18 cellular contexts compared by ENCODE assay signal in genomic region chr2:121476714-121477113, GRCh38. TPM values are rescaled to one million over a fixed set of nuclear protein-coding genes. Genes with fewer than 3 reads are reported as not detected.
DNase-seq lines count a peak whose midpoint lies in the region; ATAC-seq and TF ChIP-seq lines count a peak whose summit lies in the region.
"Had no signal": no experiment of that assay in that cellular context is flagged by ENCODE, and none has a peak within 500 bp of the region (broad histone marks: within the 10 kb centered on the region; RNA-seq: fewer than 3 reads in every experiment).

No MANE protein-coding gene starts in this region.

- no peaks in the 10 kb centered on the region for H3K9me3 ChIP-seq in mesenchymal stem cell (ENCODE audit: control insufficient read depth, low read length)
- H3K9me3 ChIP-seq: BE2C had no signal

- intact Hi-C loops in natural killer cell (cut with micrococcal nuclease): no loop called here

- peaks cover 25% of the 10 kb centered on the region for H3K79me1 ChIP-seq in mesenchymal stem cell (replicated peaks; ENCODE audit: low read length, poor library complexity, severe bottlenecking)

- peaks cover 2 to 3% of the 10 kb centered on the region in 2 experiments for H3K36me3 ChIP-seq in mesenchymal stem cell (ENCODE audit: control insufficient read depth in 1 of 2, insufficient read depth in 2 of 2, low read depth in 1 of 2, low read length in 2 of 2)
- H3K36me3 ChIP-seq: BE2C had no signal

- peak overlapping the region; percentile 83 to 91 for H3K27ac Mint-ChIP-seq in natural killer cell
- H3K27ac Mint-ChIP-seq in natural killer cell treated with Interleukin-12 subunit alpha and Interleukin-12 subunit beta and Interleukin-15 and Interleukin-18, amount 100 ng/mL, for 72 hours: peak overlapping the region in 1 of 2 donors; percentile 20
- H3K27ac Mint-ChIP-seq: activated CD4-positive, alpha-beta memory T cell treated with anti-CD3 and anti-CD28 coated beads, Interleukin-2, amount 10 ng/mL, durations not matched to agents 7 days and 5 days had no signal

- H3K4ac ChIP-seq in mesenchymal stem cell (ENCODE audit: low read depth in 1 of 2, low read length in 2 of 2): no peak overlapping the region

- H2BK15ac ChIP-seq in mesenchymal stem cell (ENCODE audit: low read depth, poor library complexity, severe bottlenecking): no peak overlapping the region

- TF ChIP-seq CTCF in natural killer cell (IDR thresholded peaks at IDR 0.05): no peak

- H3K4me3 Mint-ChIP-seq in natural killer cell: no peak overlapping the region
- no peak overlapping the region for H3K4me3 Mint-ChIP-seq in natural killer cell treated with Interleukin-12 subunit alpha and Interleukin-12 subunit beta and Interleukin-15 and Interleukin-18, amount 100 ng/mL, for 72 hours
- H3K4me3 Mint-ChIP-seq: activated CD4-positive, alpha-beta memory T cell treated with anti-CD3 and anti-CD28 coated beads, Interleukin-2, amount 10 ng/mL, durations not matched to agents 7 days and 5 days had no signal

- peaks cover 0 to 2% of the 10 kb centered on the region in 2 donors for H3K9me3 Mint-ChIP-seq in natural killer cell
- H3K9me3 Mint-ChIP-seq in natural killer cell treated with Interleukin-12 subunit alpha and Interleukin-12 subunit beta and Interleukin-15 and Interleukin-18, amount 100 ng/mL, for 72 hours: no peaks in the 10 kb centered on the region
- H3K9me3 Mint-ChIP-seq: activated CD4-positive, alpha-beta memory T cell treated with anti-CD3 and anti-CD28 coated beads, Interleukin-2, amount 10 ng/mL, durations not matched to agents 7 days and 5 days had no signal

- H2BK12ac ChIP-seq in mesenchymal stem cell (ENCODE audit: low read length in 2 of 2): no peak overlapping the region

- peaks cover 6% of the 10 kb centered on the region for H3K4me1 ChIP-seq in mesenchymal stem cell (ENCODE audit: control insufficient read depth, insufficient read depth, low read depth, low read length)

- no peak overlapping the region for H4K91ac ChIP-seq in mesenchymal stem cell (ENCODE audit: low read length)

- H3K27me3 ChIP-seq in mesenchymal stem cell (ENCODE audit: control insufficient read depth in 1 of 2, insufficient read depth in 1 of 2, low read length in 2 of 2): no peaks in the 10 kb centered on the region
- H3K27me3 ChIP-seq: BE2C had no signal

- no peak overlapping the region for H3K23ac ChIP-seq in mesenchymal stem cell (ENCODE audit: low read length in 2 of 2)

- no peak for DNase-seq in natural killer cell
- no peak for DNase-seq in natural killer cell treated with Interleukin-12 subunit alpha and Interleukin-12 subunit beta and Interleukin-15 and Interleukin-18, amount 100 ng/mL, for 72 hours (ENCODE audit: low spot score)
- peak; percentile 18 for DNase-seq in mesenchymal stem cell
- DNase-seq in NCI-H526 (lab: John Stamatoyannopoulos, UW): no peak
- DNase-seq in DMS79 (lab: John Stamatoyannopoulos, UW): no peak
- DNase-seq: activated CD4-positive, alpha-beta memory T cell treated with anti-CD3 and anti-CD28 coated beads, Interleukin-2, amount 10 ng/mL, durations not matched to agents 7 days and 5 days; BE2C; erythroblast; Karpas-422; kidney; NCI-H1694; SW 1271 had no signal

- H3K4me3 ChIP-seq in mesenchymal stem cell (ENCODE audit: insufficient read depth in 1 of 2, low read depth in 1 of 2, low read length in 2 of 2): no peak overlapping the region

- H2AK5ac ChIP-seq in mesenchymal stem cell (ENCODE audit: low read length, severe bottlenecking): no peak overlapping the region

- no peaks in the 10 kb centered on the region for H3K36me3 Mint-ChIP-seq in natural killer cell
- no peaks in the 10 kb centered on the region for H3K36me3 Mint-ChIP-seq in natural killer cell treated with Interleukin-12 subunit alpha and Interleukin-12 subunit beta and Interleukin-15 and Interleukin-18, amount 100 ng/mL, for 72 hours

- peaks cover 74 to 81% of the 10 kb centered on the region in 2 donors for H3K4me1 Mint-ChIP-seq in natural killer cell
- peaks cover 52 to 56% of the 10 kb centered on the region in 2 donors for H3K4me1 Mint-ChIP-seq in natural killer cell treated with Interleukin-12 subunit alpha and Interleukin-12 subunit beta and Interleukin-15 and Interleukin-18, amount 100 ng/mL, for 72 hours (ENCODE audit: low read depth in 2 of 2)

- no peak overlapping the region for H2BK120ac ChIP-seq in mesenchymal stem cell (ENCODE audit: low read depth, low read length)

- no peak overlapping the region for H4K8ac ChIP-seq in mesenchymal stem cell (ENCODE audit: low read length)

- no peak overlapping the region for H2BK5ac ChIP-seq in mesenchymal stem cell (ENCODE audit: low read depth, low read length, poor library complexity, severe bottlenecking)

- H3K27ac ChIP-seq in angular gyrus (ENCODE audit: low read depth, low read length) (peak overlapping the region; percentile 2), mesenchymal stem cell (ENCODE audit: low read length, poor library complexity, severe bottlenecking) (no peak overlapping the region)
- H3K27ac ChIP-seq: HL-60, VCaP had no signal

- 54% methylated on average over 3 of the region's 3 CpGs for WGBS in mesenchymal stem cell

- H3K9ac ChIP-seq in mesenchymal stem cell (ENCODE audit: low read length): no peak overlapping the region

- no peak overlapping the region for H2AFZ ChIP-seq in mesenchymal stem cell (ENCODE audit: low read depth, low read length)

- H3K18ac ChIP-seq in mesenchymal stem cell (ENCODE audit: low read depth in 1 of 2, low read length in 2 of 2): no peak overlapping the region

- H3K27me3 Mint-ChIP-seq in natural killer cell (ENCODE audit: low read depth in 2 of 2): no peaks in the 10 kb centered on the region
- no peaks in the 10 kb centered on the region for H3K27me3 Mint-ChIP-seq in natural killer cell treated with Interleukin-12 subunit alpha and Interleukin-12 subunit beta and Interleukin-15 and Interleukin-18, amount 100 ng/mL, for 72 hours
- H3K27me3 Mint-ChIP-seq: activated CD4-positive, alpha-beta memory T cell treated with anti-CD3 and anti-CD28 coated beads, Interleukin-2, amount 10 ng/mL, durations not matched to agents 7 days and 5 days had no signal

- peak overlapping the region; percentile 29 for H3K4me2 ChIP-seq in mesenchymal stem cell (ENCODE audit: low read length, poor library complexity, severe bottlenecking)

- no peak for ATAC-seq in natural killer cell
- no peak for ATAC-seq in natural killer cell treated with Interleukin-12 subunit alpha and Interleukin-12 subunit beta and Interleukin-15 and Interleukin-18, amount 100 ng/mL, for 72 hours
- ATAC-seq in GM18867 (IDR thresholded peaks at IDR 0.05; ENCODE audit: unreplicated experiment): no peak
- ATAC-seq: Panc1 had no signal

- no peak overlapping the region for H3K14ac ChIP-seq in mesenchymal stem cell (ENCODE audit: low read length in 2 of 2)

RNA-seq across cellular contexts. Expression of gene RNU4ATAC, which starts 54.0 kb away (rescaled TPM):
- not detected for total RNA-seq in natural killer cell
- total RNA-seq in natural killer cell treated with Interleukin-12 subunit alpha and Interleukin-12 subunit beta and Interleukin-15 and Interleukin-18, amount 100 ng/mL, for 72 hours: not detected
- not detected for polyA plus RNA-seq in mesenchymal stem cell (2013, experiment 1 of 2)
- not detected for polyA plus RNA-seq in mesenchymal stem cell (2013, experiment 2 of 2)
- total RNA-seq: activated CD4-positive, alpha-beta memory T cell treated with anti-CD3 and anti-CD28 coated beads, Interleukin-2, amount 10 ng/mL, durations not matched to agents 7 days and 5 days; NCI-H460 had no signal
